Comparison of ENCODE assay signal across 1 cellular context in the genomic region with DNA sequence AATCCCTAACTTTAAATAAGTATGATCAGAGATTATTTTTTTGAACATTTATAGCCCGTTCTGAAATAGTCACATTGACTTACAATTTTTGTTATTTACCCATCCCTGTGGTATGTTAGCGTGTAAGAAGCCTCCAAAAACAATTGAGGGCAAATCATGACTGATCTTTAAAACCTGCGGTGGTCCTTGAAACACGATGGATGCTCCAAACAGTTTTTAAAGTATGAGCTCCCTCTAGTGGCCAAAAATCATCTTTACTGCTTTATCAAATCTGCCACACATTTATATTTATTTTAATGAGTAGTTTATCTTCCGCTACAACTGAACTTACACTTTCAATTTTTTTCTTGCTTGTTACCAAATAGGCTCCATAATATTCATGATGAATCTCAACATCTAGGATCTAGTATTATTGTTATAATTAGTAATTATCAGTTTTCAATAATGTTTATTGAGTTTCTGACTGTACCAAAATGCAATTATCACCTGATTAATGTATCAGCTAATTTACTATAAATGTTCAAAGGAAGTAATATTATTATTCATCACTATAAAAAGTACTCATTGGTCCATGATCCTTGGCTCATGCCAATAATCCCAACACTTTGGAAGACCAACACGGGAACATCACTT.
TF ChIP-seq lines count a peak whose summit lies in the region.

No MANE protein-coding gene starts in this region.

TF ChIP-seq in GM23338, 12 proteins besides CTCF, POLR2A, EP300 and RAD21 (continued from another document):
- TF ChIP-seq, protein P1, sequence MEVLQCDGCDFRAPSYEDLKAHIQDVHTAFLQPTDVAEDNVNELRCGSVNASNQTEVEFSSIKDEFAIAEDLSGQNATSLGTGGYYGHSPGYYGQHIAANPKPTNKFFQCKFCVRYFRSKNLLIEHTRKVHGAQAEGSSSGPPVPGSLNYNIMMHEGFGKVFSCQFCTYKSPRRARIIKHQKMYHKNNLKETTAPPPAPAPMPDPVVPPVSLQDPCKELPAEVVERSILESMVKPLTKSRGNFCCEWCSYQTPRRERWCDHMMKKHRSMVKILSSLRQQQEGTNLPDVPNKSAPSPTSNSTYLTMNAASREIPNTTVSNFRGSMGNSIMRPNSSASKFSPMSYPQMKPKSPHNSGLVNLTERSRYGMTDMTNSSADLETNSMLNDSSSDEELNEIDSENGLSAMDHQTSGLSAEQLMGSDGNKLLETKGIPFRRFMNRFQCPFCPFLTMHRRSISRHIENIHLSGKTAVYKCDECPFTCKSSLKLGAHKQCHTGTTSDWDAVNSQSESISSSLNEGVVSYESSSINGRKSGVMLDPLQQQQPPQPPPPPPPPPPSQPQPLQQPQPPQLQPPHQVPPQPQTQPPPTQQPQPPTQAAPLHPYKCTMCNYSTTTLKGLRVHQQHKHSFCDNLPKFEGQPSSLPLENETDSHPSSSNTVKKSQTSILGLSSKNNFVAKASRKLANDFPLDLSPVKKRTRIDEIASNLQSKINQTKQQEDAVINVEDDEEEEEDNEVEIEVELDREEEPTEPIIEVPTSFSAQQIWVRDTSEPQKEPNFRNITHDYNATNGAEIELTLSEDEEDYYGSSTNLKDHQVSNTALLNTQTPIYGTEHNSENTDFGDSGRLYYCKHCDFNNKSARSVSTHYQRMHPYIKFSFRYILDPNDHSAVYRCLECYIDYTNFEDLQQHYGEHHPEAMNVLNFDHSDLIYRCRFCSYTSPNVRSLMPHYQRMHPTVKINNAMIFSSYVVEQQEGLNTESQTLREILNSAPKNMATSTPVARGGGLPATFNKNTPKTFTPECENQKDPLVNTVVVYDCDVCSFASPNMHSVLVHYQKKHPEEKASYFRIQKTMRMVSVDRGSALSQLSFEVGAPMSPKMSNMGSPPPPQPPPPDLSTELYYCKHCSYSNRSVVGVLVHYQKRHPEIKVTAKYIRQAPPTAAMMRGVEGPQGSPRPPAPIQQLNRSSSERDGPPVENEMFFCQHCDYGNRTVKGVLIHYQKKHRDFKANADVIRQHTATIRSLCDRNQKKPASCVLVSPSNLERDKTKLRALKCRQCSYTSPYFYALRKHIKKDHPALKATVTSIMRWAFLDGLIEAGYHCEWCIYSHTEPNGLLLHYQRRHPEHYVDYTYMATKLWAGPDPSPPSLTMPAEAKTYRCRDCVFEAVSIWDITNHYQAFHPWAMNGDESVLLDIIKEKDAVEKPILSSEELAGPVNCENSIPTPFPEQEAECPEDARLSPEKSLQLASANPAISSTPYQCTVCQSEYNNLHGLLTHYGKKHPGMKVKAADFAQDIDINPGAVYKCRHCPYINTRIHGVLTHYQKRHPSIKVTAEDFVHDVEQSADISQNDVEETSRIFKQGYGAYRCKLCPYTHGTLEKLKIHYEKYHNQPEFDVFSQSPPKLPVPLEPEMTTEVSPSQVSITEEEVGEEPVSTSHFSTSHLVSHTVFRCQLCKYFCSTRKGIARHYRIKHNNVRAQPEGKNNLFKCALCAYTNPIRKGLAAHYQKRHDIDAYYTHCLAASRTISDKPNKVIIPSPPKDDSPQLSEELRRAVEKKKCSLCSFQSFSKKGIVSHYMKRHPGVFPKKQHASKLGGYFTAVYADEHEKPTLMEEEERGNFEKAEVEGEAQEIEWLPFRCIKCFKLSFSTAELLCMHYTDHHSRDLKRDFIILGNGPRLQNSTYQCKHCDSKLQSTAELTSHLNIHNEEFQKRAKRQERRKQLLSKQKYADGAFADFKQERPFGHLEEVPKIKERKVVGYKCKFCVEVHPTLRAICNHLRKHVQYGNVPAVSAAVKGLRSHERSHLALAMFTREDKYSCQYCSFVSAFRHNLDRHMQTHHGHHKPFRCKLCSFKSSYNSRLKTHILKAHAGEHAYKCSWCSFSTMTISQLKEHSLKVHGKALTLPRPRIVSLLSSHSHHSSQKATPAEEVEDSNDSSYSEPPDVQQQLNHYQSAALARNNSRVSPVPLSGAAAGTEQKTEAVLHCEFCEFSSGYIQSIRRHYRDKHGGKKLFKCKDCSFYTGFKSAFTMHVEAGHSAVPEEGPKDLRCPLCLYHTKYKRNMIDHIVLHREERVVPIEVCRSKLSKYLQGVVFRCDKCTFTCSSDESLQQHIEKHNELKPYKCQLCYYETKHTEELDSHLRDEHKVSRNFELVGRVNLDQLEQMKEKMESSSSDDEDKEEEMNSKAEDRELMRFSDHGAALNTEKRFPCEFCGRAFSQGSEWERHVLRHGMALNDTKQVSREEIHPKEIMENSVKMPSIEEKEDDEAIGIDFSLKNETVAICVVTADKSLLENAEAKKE (CRISPR knock-in tag; IDR thresholded peaks at IDR 0.05) = no peak
- TF ChIP-seq POLR2AphosphoS5 (IDR thresholded peaks at IDR 0.05; ENCODE audit: low read depth) (no peak), CREB1 (CRISPR knock-in tag; IDR thresholded peaks at IDR 0.05; ENCODE audit: low read depth) (no peak), ZNF114 (CRISPR knock-in tag; IDR thresholded peaks at IDR 0.05) (no peak), EZH2phosphoT487 (IDR thresholded peaks at IDR 0.05; ENCODE audit: unreplicated experiment) (no peak), JUNB (IDR thresholded peaks at IDR 0.05; ENCODE audit: unreplicated experiment) (no peak), ZNF331 (CRISPR knock-in tag; IDR thresholded peaks at IDR 0.05; ENCODE audit: low read depth) (no peak), STAT1 (IDR thresholded peaks at IDR 0.05; ENCODE audit: unreplicated experiment) (no peak), EZH2 (IDR thresholded peaks at IDR 0.05; ENCODE audit: low read depth, unreplicated experiment) (no peak)
- TF ChIP-seq, protein P2, sequence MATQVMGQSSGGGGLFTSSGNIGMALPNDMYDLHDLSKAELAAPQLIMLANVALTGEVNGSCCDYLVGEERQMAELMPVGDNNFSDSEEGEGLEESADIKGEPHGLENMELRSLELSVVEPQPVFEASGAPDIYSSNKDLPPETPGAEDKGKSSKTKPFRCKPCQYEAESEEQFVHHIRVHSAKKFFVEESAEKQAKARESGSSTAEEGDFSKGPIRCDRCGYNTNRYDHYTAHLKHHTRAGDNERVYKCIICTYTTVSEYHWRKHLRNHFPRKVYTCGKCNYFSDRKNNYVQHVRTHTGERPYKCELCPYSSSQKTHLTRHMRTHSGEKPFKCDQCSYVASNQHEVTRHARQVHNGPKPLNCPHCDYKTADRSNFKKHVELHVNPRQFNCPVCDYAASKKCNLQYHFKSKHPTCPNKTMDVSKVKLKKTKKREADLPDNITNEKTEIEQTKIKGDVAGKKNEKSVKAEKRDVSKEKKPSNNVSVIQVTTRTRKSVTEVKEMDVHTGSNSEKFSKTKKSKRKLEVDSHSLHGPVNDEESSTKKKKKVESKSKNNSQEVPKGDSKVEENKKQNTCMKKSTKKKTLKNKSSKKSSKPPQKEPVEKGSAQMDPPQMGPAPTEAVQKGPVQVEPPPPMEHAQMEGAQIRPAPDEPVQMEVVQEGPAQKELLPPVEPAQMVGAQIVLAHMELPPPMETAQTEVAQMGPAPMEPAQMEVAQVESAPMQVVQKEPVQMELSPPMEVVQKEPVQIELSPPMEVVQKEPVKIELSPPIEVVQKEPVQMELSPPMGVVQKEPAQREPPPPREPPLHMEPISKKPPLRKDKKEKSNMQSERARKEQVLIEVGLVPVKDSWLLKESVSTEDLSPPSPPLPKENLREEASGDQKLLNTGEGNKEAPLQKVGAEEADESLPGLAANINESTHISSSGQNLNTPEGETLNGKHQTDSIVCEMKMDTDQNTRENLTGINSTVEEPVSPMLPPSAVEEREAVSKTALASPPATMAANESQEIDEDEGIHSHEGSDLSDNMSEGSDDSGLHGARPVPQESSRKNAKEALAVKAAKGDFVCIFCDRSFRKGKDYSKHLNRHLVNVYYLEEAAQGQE (IDR thresholded peaks at IDR 0.05; ENCODE audit: unreplicated experiment) = no peak
- TF ChIP-seq, protein P3, sequence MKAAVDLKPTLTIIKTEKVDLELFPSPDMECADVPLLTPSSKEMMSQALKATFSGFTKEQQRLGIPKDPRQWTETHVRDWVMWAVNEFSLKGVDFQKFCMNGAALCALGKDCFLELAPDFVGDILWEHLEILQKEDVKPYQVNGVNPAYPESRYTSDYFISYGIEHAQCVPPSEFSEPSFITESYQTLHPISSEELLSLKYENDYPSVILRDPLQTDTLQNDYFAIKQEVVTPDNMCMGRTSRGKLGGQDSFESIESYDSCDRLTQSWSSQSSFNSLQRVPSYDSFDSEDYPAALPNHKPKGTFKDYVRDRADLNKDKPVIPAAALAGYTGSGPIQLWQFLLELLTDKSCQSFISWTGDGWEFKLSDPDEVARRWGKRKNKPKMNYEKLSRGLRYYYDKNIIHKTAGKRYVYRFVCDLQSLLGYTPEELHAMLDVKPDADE (IDR thresholded peaks at IDR 0.05) = no peak
TF ChIP-seq in GM23338: peak in this region for 0.
